In the genomic region with DNA sequence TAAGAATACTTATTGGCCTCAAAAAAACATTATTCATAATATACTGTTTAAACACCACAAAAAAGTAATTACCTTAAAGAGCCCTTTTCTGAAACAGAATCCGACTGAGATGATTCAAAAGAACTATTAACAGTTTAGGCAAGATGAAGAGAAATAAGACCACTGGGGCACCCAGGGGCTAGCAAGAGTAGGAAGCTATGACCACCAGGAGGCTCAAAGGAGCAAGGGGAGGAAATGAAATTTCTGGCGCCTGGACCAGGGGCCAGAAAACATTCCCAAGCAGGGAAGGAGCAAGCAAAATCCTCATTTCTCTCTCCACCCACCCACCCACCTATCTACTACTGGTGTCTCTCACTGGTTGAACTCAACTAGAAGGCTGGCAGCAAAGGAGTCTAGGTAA, we compare ENCODE assay signal across 20 cellular contexts. TPM values are rescaled to one million over a fixed set of nuclear protein-coding genes. Genes with fewer than 3 reads are reported as not detected.
DNase-seq lines count a peak whose midpoint lies in the region; ATAC-seq and TF ChIP-seq lines count a peak whose summit lies in the region.
"Had no signal": no experiment of that assay in that cellular context is flagged by ENCODE, and none has a peak within 500 bp of the region (broad histone marks: within the 10 kb centered on the region; RNA-seq: fewer than 3 reads in every experiment).

No MANE protein-coding gene starts in this region.

- no peaks in the 10 kb centered on the region for H3K9me3 Mint-ChIP-seq in HFFc6
- H3K9me3 Mint-ChIP-seq in activated CD4-positive, alpha-beta memory T cell treated with anti-CD3 and anti-CD28 coated beads, Interleukin-2, amount 10 ng/mL, durations not matched to agents 7 days and 5 days = no peaks in the 10 kb centered on the region
- H3K9me3 Mint-ChIP-seq: activated T-cell treated with anti-CD3 and anti-CD28 coated beads, Interleukin-2, amount 50 U/mL, for 24 hours; stimulated activated naive CD8-positive, alpha-beta T cell treated with anti-CD3 and anti-CD28 coated beads, Interleukin-15, Interleukin-2, amounts not matched to agents 100 ng/mL and 50 ng/mL, for 24 hours had no signal

- POLR2A ChIA-PET in activated CD4-positive, alpha-beta memory T cell treated with anti-CD3 and anti-CD28 coated beads, Interleukin-2, amount 10 ng/mL, durations not matched to agents 7 days and 5 days (lab: Charles Lee) = interaction anchor here (0.7 kb wide), 1 partner anchor 11 kb away, joined by 3 read pairs; no protein-coding TSS in a partner anchor

- H3K27ac ChIP-seq in DND-41 (ENCODE audit: low read length) = no peak overlapping the region
- H3K27ac ChIP-seq in brain microvascular endothelial cell = no peak overlapping the region
- H3K27ac ChIP-seq: coronary artery, lower lobe of right lung, SJSA1 had no signal

- CTCF ChIA-PET in activated CD4-positive, alpha-beta memory T cell treated with anti-CD3 and anti-CD28 coated beads, Interleukin-2, amount 10 ng/mL, durations not matched to agents 7 days and 5 days (lab: Charles Lee) = no interaction called here

- H3K27ac Mint-ChIP-seq in HFFc6 = no peak overlapping the region
- H3K27ac Mint-ChIP-seq in activated CD4-positive, alpha-beta memory T cell treated with anti-CD3 and anti-CD28 coated beads, Interleukin-2, amount 10 ng/mL, durations not matched to agents 7 days and 5 days = no peak overlapping the region
- H3K27ac Mint-ChIP-seq: activated CD4-positive, alpha-beta T cell treated with anti-CD3 and anti-CD28 coated beads for 36 hours; activated T-cell treated with anti-CD3 and anti-CD28 coated beads, Interleukin-2, amount 50 U/mL, for 24 hours; progenitor cell of endocrine pancreas; stimulated activated naive CD8-positive, alpha-beta T cell treated with anti-CD3 and anti-CD28 coated beads, Interleukin-15, Interleukin-2, amounts not matched to agents 100 ng/mL and 50 ng/mL, for 24 hours had no signal

- H3K4me2 ChIP-seq in DND-41 (ENCODE audit: insufficient read depth, low read length) = no peak overlapping the region

- H4K20me1 ChIP-seq in DND-41 (ENCODE audit: insufficient read depth, low read length) = no peaks in the 10 kb centered on the region

- peaks cover 8% of the 10 kb centered on the region for H3K27me3 ChIP-seq in DND-41 (ENCODE audit: insufficient read depth, low read length, poor library complexity)
- no peaks in the 10 kb centered on the region for H3K27me3 ChIP-seq in brain microvascular endothelial cell (replicated peaks)
- H3K27me3 ChIP-seq: SJSA1 had no signal

- H3K4me3 Mint-ChIP-seq in HFFc6 = no peak overlapping the region
- H3K4me3 Mint-ChIP-seq in activated CD4-positive, alpha-beta memory T cell treated with anti-CD3 and anti-CD28 coated beads, Interleukin-2, amount 10 ng/mL, durations not matched to agents 7 days and 5 days = no peak overlapping the region
- H3K4me3 Mint-ChIP-seq: activated CD4-positive, alpha-beta T cell treated with anti-CD3 and anti-CD28 coated beads for 36 hours; activated T-cell treated with anti-CD3 and anti-CD28 coated beads, Interleukin-2, amount 50 U/mL, for 24 hours; stimulated activated naive CD8-positive, alpha-beta T cell treated with anti-CD3 and anti-CD28 coated beads, Interleukin-15, Interleukin-2, amounts not matched to agents 100 ng/mL and 50 ng/mL, for 24 hours had no signal

- H3K4me3 ChIP-seq in DND-41 (ENCODE audit: low read depth in 1 of 2, low read length in 2 of 2) = no peak overlapping the region
- no peak overlapping the region for H3K4me3 ChIP-seq in brain microvascular endothelial cell (ENCODE audit: low read depth, low read length)
- H3K4me3 ChIP-seq: coronary artery, lower lobe of right lung, SJSA1 had no signal

- H2AFZ ChIP-seq in DND-41 (ENCODE audit: low read depth, low read length) = no peak overlapping the region

- DNase-seq in DND-41 (no peak), HFFc6 (no peak), brain microvascular endothelial cell (no peak), iPS-NIHi7 (ENCODE audit: extremely low spot score) (peak; percentile 43), HPDE6-E6E7 (ENCODE audit: extremely low spot score) (no peak), GF-D8 (lab: John Stamatoyannopoulos, UW) (no peak), OCI-M1 (lab: John Stamatoyannopoulos, UW) (no peak)
- DNase-seq in activated CD4-positive, alpha-beta memory T cell treated with anti-CD3 and anti-CD28 coated beads, Interleukin-2, amount 10 ng/mL, durations not matched to agents 7 days and 5 days = no peak
- DNase-seq: activated CD4-positive, alpha-beta T cell treated with anti-CD3 and anti-CD28 coated beads for 36 hours; activated T-cell treated with anti-CD3 and anti-CD28 coated beads, Interleukin-2, amount 50 U/mL, for 24 hours; glutamatergic neuron; kidney glomerular epithelial cell; lower lobe of right lung; NCI-H1105 treated with DMSO at 0.1 percent for 48 hours; NCI-H2081; NCI-H446 treated with DMSO at 0.1 percent for 48 hours had no signal

- peaks cover 10% of the 10 kb centered on the region for H3K27me3 Mint-ChIP-seq in HFFc6 (ENCODE audit: insufficient read depth)
- peaks cover 50% of the 10 kb centered on the region for H3K27me3 Mint-ChIP-seq in activated CD4-positive, alpha-beta memory T cell treated with anti-CD3 and anti-CD28 coated beads, Interleukin-2, amount 10 ng/mL, durations not matched to agents 7 days and 5 days

- peak; percentile 19 for TF ChIP-seq CTCF in DND-41 (IDR thresholded peaks at IDR 0.05; ENCODE audit: borderline replicate concordance, extremely low read depth, low read length, poor library complexity, severe bottlenecking)
- TF ChIP-seq CTCF in HFFc6 (IDR thresholded peaks at IDR 0.05) = peak; percentile 36
- peak; percentile 47 for TF ChIP-seq CTCF in brain microvascular endothelial cell (IDR thresholded peaks at IDR 0.05; ENCODE audit: low read depth, low read length, missing control alignments)

- ATAC-seq in DND-41 (ENCODE audit: insufficient read depth, low read depth) = no peak
- ATAC-seq: activated CD4-positive, alpha-beta T cell treated with anti-CD3 and anti-CD28 coated beads for 36 hours; lower lobe of right lung had no signal

- in situ Hi-C loops in brain microvascular endothelial cell (cut with HindIII; ENCODE audit: low pct_ligation_motif_present, low sequenced_read_pairs) = no loop called here

- no peaks in the 10 kb centered on the region for H3K79me2 ChIP-seq in DND-41 (ENCODE audit: insufficient read depth, low read length)

- H3K36me3 ChIP-seq in DND-41 (ENCODE audit: insufficient read depth, low read length) (no peaks in the 10 kb centered on the region), brain microvascular endothelial cell (replicated peaks) (no peaks in the 10 kb centered on the region)
- H3K36me3 ChIP-seq: lower lobe of right lung, SJSA1 had no signal

- no peaks in the 10 kb centered on the region for H3K4me1 ChIP-seq in DND-41 (ENCODE audit: insufficient read depth, low read length)
- H3K4me1 ChIP-seq: lower lobe of right lung had no signal

- no peaks in the 10 kb centered on the region for H3K9me3 ChIP-seq in DND-41 (ENCODE audit: insufficient read depth, low read length, severe bottlenecking)
- H3K9me3 ChIP-seq: lower lobe of right lung, SJSA1 had no signal

- H3K4me1 Mint-ChIP-seq in HFFc6 (ENCODE audit: low read depth) = peaks cover 27% of the 10 kb centered on the region
- no peaks in the 10 kb centered on the region for H3K4me1 Mint-ChIP-seq in activated CD4-positive, alpha-beta memory T cell treated with anti-CD3 and anti-CD28 coated beads, Interleukin-2, amount 10 ng/mL, durations not matched to agents 7 days and 5 days
- H3K4me1 Mint-ChIP-seq: activated CD4-positive, alpha-beta T cell treated with anti-CD3 and anti-CD28 coated beads for 36 hours had no signal

- no peak overlapping the region for H3K9ac ChIP-seq in DND-41 (ENCODE audit: low read depth, low read length)

- H3K36me3 Mint-ChIP-seq in HFFc6 (ENCODE audit: low read depth) = no peaks in the 10 kb centered on the region
- H3K36me3 Mint-ChIP-seq in activated CD4-positive, alpha-beta memory T cell treated with anti-CD3 and anti-CD28 coated beads, Interleukin-2, amount 10 ng/mL, durations not matched to agents 7 days and 5 days (ENCODE audit: low read depth) = no peaks in the 10 kb centered on the region

RNA-seq across cellular contexts. Expression of a gene that starts 6.3 kb away (rescaled TPM):
- 10 to 100 TPM; 14.4 to 20.0 (median 16.2) TPM for total RNA-seq in HFFc6 (2021; fragmentation: NEBNext Ultra II Directional; extraction: Animal tissue kit (Norgen Biotek cat#: 25700))
- total RNA-seq in activated CD4-positive, alpha-beta memory T cell treated with anti-CD3 and anti-CD28 coated beads, Interleukin-2, amount 10 ng/mL, durations not matched to agents 7 days and 5 days = 10 to 100 TPM; 13.6 to 15.6 TPM

RNA-seq across cellular contexts. Expression of a gene that starts 26.1 kb away (rescaled TPM):
- 1 to 10 TPM; 4.1 to 6.6 (median 5.4) TPM for total RNA-seq in HFFc6 (2021; fragmentation: NEBNext Ultra II Directional; extraction: Animal tissue kit (Norgen Biotek cat#: 25700))
- total RNA-seq in activated CD4-positive, alpha-beta memory T cell treated with anti-CD3 and anti-CD28 coated beads, Interleukin-2, amount 10 ng/mL, durations not matched to agents 7 days and 5 days = 10 to 100 TPM; 14.9 to 15.4 TPM
